Comparison of ENCODE assay signal across 12 cellular contexts in the genomic region with DNA sequence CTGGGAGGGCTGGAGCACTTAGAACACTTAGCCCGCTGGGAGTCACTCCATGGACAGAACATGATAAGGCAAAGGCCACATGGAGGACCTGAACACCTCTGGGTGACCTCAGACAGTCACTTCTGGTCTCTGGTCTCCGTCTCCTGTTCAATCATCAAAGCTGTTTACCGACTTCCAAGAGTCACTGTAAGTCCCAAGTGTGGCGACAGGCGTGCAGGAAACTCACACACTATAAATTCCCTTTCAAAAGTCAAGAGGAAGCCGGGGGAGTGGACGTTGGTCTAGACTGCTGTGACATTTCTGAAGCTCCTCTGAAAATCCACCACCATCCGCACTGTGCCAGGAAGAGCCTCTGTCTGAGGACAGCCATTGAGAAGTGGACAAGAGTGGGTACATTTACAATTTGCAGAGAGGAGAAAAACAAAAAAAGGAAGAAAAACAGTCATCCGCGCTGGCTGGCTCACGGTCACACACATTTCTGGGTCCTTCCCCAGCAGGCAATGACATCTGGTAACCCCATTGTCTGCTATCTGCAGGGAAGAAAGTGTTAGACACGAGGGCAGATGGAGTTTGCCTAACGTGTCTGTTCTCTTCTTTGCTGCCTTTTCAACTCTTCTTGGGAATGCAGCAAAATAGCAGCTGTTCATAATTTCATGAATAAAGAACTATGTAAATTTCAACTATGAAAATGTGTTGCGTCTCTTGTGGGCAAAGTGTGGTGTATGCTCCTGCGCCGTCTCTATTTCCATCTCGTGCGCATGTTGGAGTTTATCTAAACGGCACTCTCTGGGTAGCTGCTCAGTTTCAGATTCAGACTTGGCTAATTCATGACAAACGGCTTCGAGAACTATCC. TPM values are rescaled to one million over a fixed set of nuclear protein-coding genes. Genes with fewer than 3 reads are reported as not detected.
DNase-seq lines count a peak whose midpoint lies in the region; ATAC-seq and TF ChIP-seq lines count a peak whose summit lies in the region.
"Had no signal": no experiment of that assay in that cellular context is flagged by ENCODE, and none has a peak within 500 bp of the region (broad histone marks: within the 10 kb centered on the region; RNA-seq: fewer than 3 reads in every experiment).

No MANE protein-coding gene starts in this region.

- ATAC-seq in GM23338: no peak
- ATAC-seq in WTC11: no peak
- ATAC-seq in left colon: peak; percentile 32
- ATAC-seq in stimulated activated memory B cell treated with anti-CD40 and anti-IgM and Interleukin-4, amounts not matched to agents 10 μg/mL and 1 μg/mL and 100 μg/mL, for 72 hours: peak; percentile 47
- ATAC-seq in GM18873 (IDR thresholded peaks at IDR 0.05; ENCODE audit: low FRiP score, unreplicated experiment): no peak
- ATAC-seq: esophagus mucosa had no signal

- H3K36me3 ChIP-seq in GM23338 (ENCODE audit: insufficient read depth) (no peaks in the 10 kb centered on the region), PC-9 (ENCODE audit: low read depth) (no peaks in the 10 kb centered on the region)
- H3K36me3 ChIP-seq: vagina had no signal

- H3K27me3 ChIP-seq in GM23338 (ENCODE audit: insufficient read depth) (no peaks in the 10 kb centered on the region), PC-9 (ENCODE audit: insufficient read depth, low read depth) (no peaks in the 10 kb centered on the region)
- H3K27me3 ChIP-seq: vagina had no signal

- CTCF ChIA-PET in WTC11 (lab: Charles Lee) (interaction anchor here (1.4 kb wide), 1 partner anchor 21 kb away, joined by 4 read pairs; no protein-coding TSS in a partner anchor), PC-9 (lab: Charles Lee) (no interaction called here)

- H3K4me1 ChIP-seq in GM23338 (ENCODE audit: insufficient read depth): no peaks in the 10 kb centered on the region
- H3K4me1 ChIP-seq in PC-9 (replicated peaks; ENCODE audit: insufficient read depth): peaks cover 9% of the 10 kb centered on the region

- H3K9me3 ChIP-seq in PC-9 (ENCODE audit: insufficient read depth, low read depth): no peaks in the 10 kb centered on the region
- H3K9me3 ChIP-seq: vagina had no signal

- H3K4me2 ChIP-seq in GM23338 (no peak overlapping the region), PC-9 (no peak overlapping the region)

- H3K9me3 Mint-ChIP-seq in GM23338 (peaks cover 3% of the 10 kb centered on the region; the same call in 1 of the 3 replicates), WTC11 (peaks cover 9% of the 10 kb centered on the region)
- H3K9me3 Mint-ChIP-seq in stimulated activated memory B cell treated with anti-CD40 and anti-IgM and Interleukin-4, amounts not matched to agents 10 μg/mL and 1 μg/mL and 100 μg/mL, for 72 hours: peaks cover 2% of the 10 kb centered on the region

- H3K4me3 ChIP-seq in GM23338: no peak overlapping the region
- H3K4me3 ChIP-seq in PC-9: no peak overlapping the region
- H3K4me3 ChIP-seq: vagina had no signal

- H3K4me1 Mint-ChIP-seq in GM23338: no peaks in the 10 kb centered on the region
- no peaks in the 10 kb centered on the region for H3K4me1 Mint-ChIP-seq in WTC11
- H3K4me1 Mint-ChIP-seq in stimulated activated memory B cell treated with anti-CD40 and anti-IgM and Interleukin-4, amounts not matched to agents 10 μg/mL and 1 μg/mL and 100 μg/mL, for 72 hours: peaks cover 10% of the 10 kb centered on the region

- intact Hi-C loops in left colon (cut with DNase I, micrococcal nuclease): no loop called here
- intact Hi-C loops in PC-9 (cut with micrococcal nuclease; ENCODE audit: unreplicated experiment): no loop called here

- no peaks in the 10 kb centered on the region for H3F3A ChIP-seq in GM23338 (replicated peaks; ENCODE audit: low read depth)
- no peaks in the 10 kb centered on the region for H3F3A ChIP-seq in PC-9 (ENCODE audit: insufficient read depth, low read depth)

- H3K9me2 ChIP-seq in GM23338 (ENCODE audit: insufficient read depth) (no peaks in the 10 kb centered on the region), PC-9 (ENCODE audit: insufficient read depth) (no peaks in the 10 kb centered on the region)

- BruUV-seq in PC-9 (replicated peaks; lab: Mats Ljungman, UMichigan): no TSS peak

- H3K27ac ChIP-seq in GM23338 (ENCODE audit: low read depth) (no peak overlapping the region), PC-9 (no peak overlapping the region)
- H3K27ac ChIP-seq: vagina had no signal

- H3K27me3 Mint-ChIP-seq in GM23338 (ENCODE audit: insufficient read depth, low read depth, poor library complexity): peaks cover 3% of the 10 kb centered on the region
- H3K27me3 Mint-ChIP-seq in WTC11 (ENCODE audit: low read depth): no peaks in the 10 kb centered on the region; the same call in 1 of the 2 replicates
- H3K27me3 Mint-ChIP-seq in stimulated activated memory B cell treated with anti-CD40 and anti-IgM and Interleukin-4, amounts not matched to agents 10 μg/mL and 1 μg/mL and 100 μg/mL, for 72 hours: peaks cover 15% of the 10 kb centered on the region

- H3K36me3 Mint-ChIP-seq in GM23338 (ENCODE audit: low read depth) (no peaks in the 10 kb centered on the region), WTC11 (no peaks in the 10 kb centered on the region)
- H3K36me3 Mint-ChIP-seq in stimulated activated memory B cell treated with anti-CD40 and anti-IgM and Interleukin-4, amounts not matched to agents 10 μg/mL and 1 μg/mL and 100 μg/mL, for 72 hours: no peaks in the 10 kb centered on the region

- H3K4me3 Mint-ChIP-seq in GM23338: no peak overlapping the region
- H3K4me3 Mint-ChIP-seq in WTC11: no peak overlapping the region
- no peak overlapping the region for H3K4me3 Mint-ChIP-seq in stimulated activated memory B cell treated with anti-CD40 and anti-IgM and Interleukin-4, amounts not matched to agents 10 μg/mL and 1 μg/mL and 100 μg/mL, for 72 hours

- POLR2A ChIA-PET in WTC11 (lab: Charles Lee): no interaction called here
- POLR2A ChIA-PET in PC-9 (lab: Charles Lee; ENCODE audit: unreplicated experiment): no interaction called here

- no peak for TF ChIP-seq CTCF in GM23338 (conservative IDR thresholded peaks at IDR 0.05; ENCODE audit: low read depth in 2 of 2)
- TF ChIP-seq CTCF in WTC11 (IDR thresholded peaks at IDR 0.05): no peak
- no peak for TF ChIP-seq CTCF in PC-9 (conservative IDR thresholded peaks at IDR 0.05)

- H3K79me2 ChIP-seq in GM23338 (replicated peaks; ENCODE audit: insufficient read depth) (no peaks in the 10 kb centered on the region), PC-9 (ENCODE audit: low read depth) (no peaks in the 10 kb centered on the region)

- DNase-seq in GM23338 (ENCODE audit: low spot score) (no peak), WTC11 (ENCODE audit: low spot score) (no peak), left colon (no peak), PC-9 (no peak), GM19238 (ENCODE audit: insufficient read length, low spot score) (no peak)
- DNase-seq: activated T-cell treated with anti-CD3 and anti-CD28 coated beads for 4 hours, DMS79, NCI-H1930 had no signal

- 0 out of 2 replicates have a peak overlapping the region, but pooled peaks have one; percentile 52 for H2AFZ ChIP-seq in GM23338
- no peak overlapping the region for H2AFZ ChIP-seq in PC-9

- H3K27ac Mint-ChIP-seq in GM23338 (no peak overlapping the region), WTC11 (0 out of 2 replicates have a peak overlapping the region, but pooled peaks have one; percentile 29)
- no peak overlapping the region for H3K27ac Mint-ChIP-seq in stimulated activated memory B cell treated with anti-CD40 and anti-IgM and Interleukin-4, amounts not matched to agents 10 μg/mL and 1 μg/mL and 100 μg/mL, for 72 hours

- no peaks in the 10 kb centered on the region for H4K20me1 ChIP-seq in GM23338 (replicated peaks; ENCODE audit: insufficient read depth)
- no peaks in the 10 kb centered on the region for H4K20me1 ChIP-seq in PC-9 (ENCODE audit: insufficient read depth)

TF ChIP-seq in GM23338, 12 proteins besides CTCF, POLR2A, EP300 and RAD21 (continues in another document):
- TF ChIP-seq EZH2 (IDR thresholded peaks at IDR 0.05; ENCODE audit: low read depth, unreplicated experiment) (no peak), JUNB (IDR thresholded peaks at IDR 0.05; ENCODE audit: unreplicated experiment) (no peak)

TF ChIP-seq in WTC11, 78 proteins besides CTCF, POLR2A, EP300 and RAD21:
- no peak for TF ChIP-seq ATF1 (CRISPR knock-in tag; IDR thresholded peaks at IDR 0.05)
- TF ChIP-seq CREM (CRISPR knock-in tag; IDR thresholded peaks at IDR 0.05): no peak

RNA-seq across cellular contexts. Expression of a gene that starts 32.9 kb away (rescaled TPM):
- total RNA-seq in GM23338 (2014; rRNA removed; shearing (Covaris generic)): 41.4 and 64.0 TPM in 2 replicates
- 40.1 and 49.9 TPM in 2 replicates for polyA plus RNA-seq in GM23338 (2016; fragmentation: Nextera tagmentation; extraction: Ambion mirVana)
- total RNA-seq in WTC11 (2021) (64.3 to 77.1 TPM (median 76.1 TPM) in 3 replicates), left colon (100 to 1,000 TPM; 122 to 131 TPM), PC-9 (2021) (79.8 and 83.3 TPM in 2 replicates)

Comparison
In these comparisons a context has a peak if more than half of its experiments do, and no peak if none do; other contexts are left out.
1. ATAC-seq: peak in left colon (single experiment) and stimulated activated memory B cell treated with anti-CD40 and anti-IgM and Interleukin-4, amounts not matched to agents 10 μg/mL and 1 μg/mL and 100 μg/mL, for 72 hours (single experiment); none in GM23338 (single experiment), WTC11 (single experiment) and GM18873 (single experiment).